8 cellular contexts compared by ENCODE assay signal in genomic region chr22:36027960-36028645, GRCh38. TPM values are rescaled to one million over a fixed set of nuclear protein-coding genes. Genes with fewer than 3 reads are reported as not detected.
DNase-seq lines count a peak whose midpoint lies in the region; ATAC-seq, FAIRE-seq and TF ChIP-seq lines count a peak whose summit lies in the region.

No MANE protein-coding gene starts in this region.

- peak overlapping the region; percentile 94 for H3K4ac ChIP-seq in mesendoderm (ENCODE audit: low read depth, low read length)

- BruUV-seq in Panc1 (replicated peaks; lab: Mats Ljungman, UMichigan) = no TSS peak

- CTCF ChIA-PET in Panc1 (lab: Charles Lee) = interaction anchor here (0.6 to 2.3 kb wide), 2 partner anchors 38 to 51 kb away, joined by 7 to 21 read pairs; no protein-coding TSS in a partner anchor

- no peak overlapping the region for H4K5ac ChIP-seq in mesendoderm (ENCODE audit: low read length)

- peak overlapping the region; percentile 94 for H2BK120ac ChIP-seq in mesendoderm (ENCODE audit: low read depth, low read length)

- TF ChIP-seq POLR2A in GM12892 (IDR thresholded peaks at IDR 0.05; ENCODE audit: low read depth, low read length) (no peak), tibial nerve (IDR thresholded peaks at IDR 0.05) (no peak)

- DNase-seq in AG08396 (ENCODE audit: low spot score) = peak; percentile 86
- peak; percentile 41 for DNase-seq in GM12892 (ENCODE audit: insufficient read length)
- no peak for DNase-seq in Panc1 (ENCODE audit: low read depth, low spot score)
- peak in 5 of 10 donors; percentile 30 to 79 (median 57) for DNase-seq in dorsolateral prefrontal cortex
- DNase-seq in mesendoderm = peak; percentile 77
- peak in 1 of 2 donors; percentile 8 for DNase-seq in tibial nerve (ENCODE audit: low spot score in 2 of 2)

- H3K27ac ChIP-seq in Panc1 (ENCODE audit: low read length) = peak overlapping the region; percentile 84
- H3K27ac ChIP-seq in dorsolateral prefrontal cortex = peak overlapping the region in 57 of 59 donors; percentile 49 to 93 (median 84)
- H3K27ac ChIP-seq in mesendoderm (ENCODE audit: low read depth, low read length) = peak overlapping the region; percentile 73
- peak overlapping the region; percentile 70 to 96 (median 90) for H3K27ac ChIP-seq in tibial nerve

- intact Hi-C loops in Panc1 (cut with micrococcal nuclease; ENCODE audit: unreplicated experiment) (no loop called here), dorsolateral prefrontal cortex (cut with DNase I) (loop anchor here (1.0 to 10.0 kb wide), 4 partner anchors 37 to 113 kb away; no protein-coding TSS in a partner anchor)

- TF ChIP-seq EP300 in tibial nerve (IDR thresholded peaks at IDR 0.05) = no peak

- peaks cover 8% of the 10 kb centered on the region for H3K79me1 ChIP-seq in mesendoderm (ENCODE audit: low read length)

- no peaks in the 10 kb centered on the region for H3K27me3 ChIP-seq in Panc1 (ENCODE audit: control insufficient read depth, insufficient read depth, low read length)
- H3K27me3 ChIP-seq in dorsolateral prefrontal cortex = no peaks in the 10 kb centered on the region
- no peaks in the 10 kb centered on the region for H3K27me3 ChIP-seq in mesendoderm (ENCODE audit: insufficient read depth, low read length, poor library complexity)
- H3K27me3 ChIP-seq in tibial nerve = no peaks in the 10 kb centered on the region

- in situ Hi-C loops in Panc1 (cut with HindIII; ENCODE audit: low pct_unique_long_range_greater_than_20kb, low sequenced_read_pairs) = no loop called here

- peak overlapping the region; percentile 80 to 86 for H3K4me3 ChIP-seq in Panc1 (ENCODE audit: low read depth in 2 of 2, low read length in 2 of 2)
- peak overlapping the region; percentile 58 to 93 (median 80) for H3K4me3 ChIP-seq in dorsolateral prefrontal cortex
- H3K4me3 ChIP-seq in mesendoderm (ENCODE audit: low read length) = peak overlapping the region; percentile 84
- H3K4me3 ChIP-seq in tibial nerve = peak overlapping the region; percentile 47 to 86 (median 82)

- H3K4me2 ChIP-seq in mesendoderm (ENCODE audit: low read length) = peak overlapping the region; percentile 80

- no peaks in the 10 kb centered on the region; the same call in none of the 2 replicates for H3K36me3 ChIP-seq in Panc1 (ENCODE audit: control insufficient read depth, insufficient read depth, low read length)
- H3K36me3 ChIP-seq in mesendoderm (ENCODE audit: control insufficient read depth, insufficient read depth, low read length) = peaks cover 2% of the 10 kb centered on the region
- no peaks in the 10 kb centered on the region for H3K36me3 ChIP-seq in tibial nerve

- H3K4me1 ChIP-seq in Panc1 (ENCODE audit: control insufficient read depth, insufficient read depth, low read length) (peaks cover 10% of the 10 kb centered on the region), mesendoderm (ENCODE audit: control insufficient read depth, low read depth, low read length) (peaks cover 2% of the 10 kb centered on the region), tibial nerve (peaks cover 0 to 43% (median 10%) of the 10 kb centered on the region in 4 donors)

- peak; percentile 79 for ATAC-seq in Panc1
- no peak for ATAC-seq in HG02884 (IDR thresholded peaks at IDR 0.05; ENCODE audit: unreplicated experiment)
- no peak for ATAC-seq in GM21786 (IDR thresholded peaks at IDR 0.05; ENCODE audit: unreplicated experiment)

- peak overlapping the region; percentile 95 for H3K23ac ChIP-seq in mesendoderm (ENCODE audit: low read length)

- H3K79me2 ChIP-seq in mesendoderm (ENCODE audit: control insufficient read depth, insufficient read depth, low read length) = peaks cover 29% of the 10 kb centered on the region

- TF ChIP-seq CTCF in Panc1 (IDR thresholded peaks at IDR 0.05) (no peak), dorsolateral prefrontal cortex (IDR thresholded peaks at IDR 0.05 in 54 of 56, conservative IDR thresholded peaks at IDR 0.05 in 2 of 56; ENCODE audit: low read depth in 1 of 56, partially characterized antibody in 56 of 56) (no peak), tibial nerve (IDR thresholded peaks at IDR 0.05) (no peak)

- no peaks in the 10 kb centered on the region for H3K9me3 ChIP-seq in Panc1 (ENCODE audit: control insufficient read depth, insufficient read depth, low read depth, low read length)
- no peaks in the 10 kb centered on the region for H3K9me3 ChIP-seq in tibial nerve

- POLR2A ChIA-PET in Panc1 (lab: Charles Lee) = interaction anchor here (0.6 to 0.7 kb wide), 4 partner anchors 32 to 737 kb away, joined by 3 to 17 read pairs (median 8); no protein-coding TSS in a partner anchor

- no peak overlapping the region for H4K8ac ChIP-seq in mesendoderm (ENCODE audit: low read depth, low read length)

- no peak overlapping the region for H2AK5ac ChIP-seq in mesendoderm (ENCODE audit: low read length)

- no CpG with 5 or more reads among the region's 87 CpGs for WGBS in mesendoderm (ENCODE audit: extremely low coverage, insufficient coverage, low lambda C conversion rate)
- WGBS in tibial nerve, 2 donors = 1% methylated on average over 31 to 54 of the region's 87 CpGs

- peak overlapping the region; percentile 90 for H3K56ac ChIP-seq in mesendoderm (ENCODE audit: low read length)

- peak overlapping the region; percentile 99 for H3K18ac ChIP-seq in mesendoderm (ENCODE audit: low read length)

- H3K9ac ChIP-seq in mesendoderm (ENCODE audit: low read length) = peak overlapping the region; percentile 77

- FAIRE-seq in GM12892 (lab: Jason Lieb, UNC) = no peak

- H2BK15ac ChIP-seq in mesendoderm (replicated peaks; ENCODE audit: low read depth) = no peak overlapping the region

- peak overlapping the region; percentile 25 for H2BK5ac ChIP-seq in mesendoderm (ENCODE audit: low read length)

RNA-seq across cellular contexts. Expression of gene RBFOX2, which starts 0.5 kb away (rescaled TPM):
- polyA plus RNA-seq in GM12892 (2012; ENCODE audit: missing spikeins) = 0.17 TPM
- total RNA-seq in Panc1 (2021; ENCODE audit: unreplicated experiment) (81.1 TPM), dorsolateral prefrontal cortex (100 to 1,000 TPM in 116 of 120 experiments, 10 to 100 TPM in 4; 65.0 to 238 (median 170) TPM), tibial nerve (10 to 100 TPM; 50.2 to 75.6 (median 71.4) TPM)
- polyA plus RNA-seq in Panc1 (2012; ENCODE audit: insufficient read length) = 56.5 TPM
- 69.0 TPM for polyA plus RNA-seq in mesendoderm (2013, experiment 1 of 2)
- 71.1 TPM for polyA plus RNA-seq in mesendoderm (2013, experiment 2 of 2)
